1 cellular context compared by ENCODE assay signal in genomic region chr18:35582899-35583558, GRCh38.
A peak's percentile ranks its signal among the peaks of the same experiment; 100 is the strongest.
TF ChIP-seq lines count a peak whose summit lies in the region.

No MANE protein-coding gene starts in this region.

TF ChIP-seq in HEK293, 187 proteins besides CTCF, POLR2A, EP300 and RAD21 (continued from another document):
- TF ChIP-seq, protein P1, sequence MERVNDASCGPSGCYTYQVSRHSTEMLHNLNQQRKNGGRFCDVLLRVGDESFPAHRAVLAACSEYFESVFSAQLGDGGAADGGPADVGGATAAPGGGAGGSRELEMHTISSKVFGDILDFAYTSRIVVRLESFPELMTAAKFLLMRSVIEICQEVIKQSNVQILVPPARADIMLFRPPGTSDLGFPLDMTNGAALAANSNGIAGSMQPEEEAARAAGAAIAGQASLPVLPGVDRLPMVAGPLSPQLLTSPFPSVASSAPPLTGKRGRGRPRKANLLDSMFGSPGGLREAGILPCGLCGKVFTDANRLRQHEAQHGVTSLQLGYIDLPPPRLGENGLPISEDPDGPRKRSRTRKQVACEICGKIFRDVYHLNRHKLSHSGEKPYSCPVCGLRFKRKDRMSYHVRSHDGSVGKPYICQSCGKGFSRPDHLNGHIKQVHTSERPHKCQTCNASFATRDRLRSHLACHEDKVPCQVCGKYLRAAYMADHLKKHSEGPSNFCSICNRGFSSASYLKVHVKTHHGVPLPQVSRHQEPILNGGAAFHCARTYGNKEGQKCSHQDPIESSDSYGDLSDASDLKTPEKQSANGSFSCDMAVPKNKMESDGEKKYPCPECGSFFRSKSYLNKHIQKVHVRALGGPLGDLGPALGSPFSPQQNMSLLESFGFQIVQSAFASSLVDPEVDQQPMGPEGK (tag by site-specific recombination; IDR thresholded peaks at IDR 0.05), result no peak
- TF ChIP-seq ZNF596 (tag by site-specific recombination; IDR thresholded peaks at IDR 0.05), result no peak
- TF ChIP-seq ZNF621 (tag by site-specific recombination; IDR thresholded peaks at IDR 0.05), result no peak
- no peak for TF ChIP-seq ZNF529 (tag by site-specific recombination; IDR thresholded peaks at IDR 0.05; ENCODE audit: insufficient replicate concordance)
- TF ChIP-seq ZNF664 (tag by site-specific recombination; IDR thresholded peaks at IDR 0.05), result no peak
- no peak for TF ChIP-seq ZNF473 (tag by site-specific recombination; IDR thresholded peaks at IDR 0.05)
- TF ChIP-seq SCRT1 (tag by site-specific recombination; IDR thresholded peaks at IDR 0.05; ENCODE audit: borderline replicate concordance), result no peak
- no peak for TF ChIP-seq ZNF169 (tag by site-specific recombination; IDR thresholded peaks at IDR 0.05)
- no peak for TF ChIP-seq GLIS2 (tag by site-specific recombination; IDR thresholded peaks at IDR 0.05)
- no peak for TF ChIP-seq ZNF514 (tag by site-specific recombination; IDR thresholded peaks at IDR 0.05)
- TF ChIP-seq ZNF837 (tag by site-specific recombination; IDR thresholded peaks at IDR 0.05), result no peak
- TF ChIP-seq KLF8 (tag by site-specific recombination; IDR thresholded peaks at IDR 0.05), result no peak
- no peak for TF ChIP-seq ZNF37A (tag by site-specific recombination; IDR thresholded peaks at IDR 0.05)
- TF ChIP-seq ZEB2 (tag by site-specific recombination; IDR thresholded peaks at IDR 0.05), result 0 out of 2 replicates have a peak, but pooled peaks have one; percentile 26
- TF ChIP-seq, protein P2, sequence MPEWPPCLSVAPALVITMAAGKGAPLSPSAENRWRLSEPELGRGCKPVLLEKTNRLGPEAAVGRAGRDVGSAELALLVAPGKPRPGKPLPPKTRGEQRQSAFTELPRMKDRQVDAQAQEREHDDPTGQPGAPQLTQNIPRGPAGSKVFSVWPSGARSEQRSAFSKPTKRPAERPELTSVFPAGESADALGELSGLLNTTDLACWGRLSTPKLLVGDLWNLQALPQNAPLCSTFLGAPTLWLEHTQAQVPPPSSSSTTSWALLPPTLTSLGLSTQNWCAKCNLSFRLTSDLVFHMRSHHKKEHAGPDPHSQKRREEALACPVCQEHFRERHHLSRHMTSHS (tag by site-specific recombination; IDR thresholded peaks at IDR 0.05), result no peak
- no peak for TF ChIP-seq ZNF266 (tag by site-specific recombination; IDR thresholded peaks at IDR 0.05; ENCODE audit: low read depth)
- no peak for TF ChIP-seq ZNF214 (tag by site-specific recombination; IDR thresholded peaks at IDR 0.05; ENCODE audit: borderline replicate concordance)
- no peak for TF ChIP-seq ZNF701 (tag by site-specific recombination; IDR thresholded peaks at IDR 0.05)
- TF ChIP-seq ZNF394 (tag by site-specific recombination; IDR thresholded peaks at IDR 0.05; ENCODE audit: borderline replicate concordance), result no peak
- TF ChIP-seq ZNF248 (tag by site-specific recombination; IDR thresholded peaks at IDR 0.05), result no peak
- TF ChIP-seq ZNF747 (tag by site-specific recombination; IDR thresholded peaks at IDR 0.05), result no peak
- TF ChIP-seq ZNF133 (tag by site-specific recombination; IDR thresholded peaks at IDR 0.05), result no peak
- TF ChIP-seq TCF7L2 (IDR thresholded peaks at IDR 0.05; ENCODE audit: borderline replicate concordance, low read depth, low read length), result peak; percentile 91; the same call in 1 of the 2 replicates
- no peak for TF ChIP-seq ZNF174 (tag by site-specific recombination; IDR thresholded peaks at IDR 0.05)
- TF ChIP-seq RBAK (tag by site-specific recombination; IDR thresholded peaks at IDR 0.05), result no peak
- no peak for TF ChIP-seq REST (tag by site-specific recombination; IDR thresholded peaks at IDR 0.05)
- TF ChIP-seq, protein P3, sequence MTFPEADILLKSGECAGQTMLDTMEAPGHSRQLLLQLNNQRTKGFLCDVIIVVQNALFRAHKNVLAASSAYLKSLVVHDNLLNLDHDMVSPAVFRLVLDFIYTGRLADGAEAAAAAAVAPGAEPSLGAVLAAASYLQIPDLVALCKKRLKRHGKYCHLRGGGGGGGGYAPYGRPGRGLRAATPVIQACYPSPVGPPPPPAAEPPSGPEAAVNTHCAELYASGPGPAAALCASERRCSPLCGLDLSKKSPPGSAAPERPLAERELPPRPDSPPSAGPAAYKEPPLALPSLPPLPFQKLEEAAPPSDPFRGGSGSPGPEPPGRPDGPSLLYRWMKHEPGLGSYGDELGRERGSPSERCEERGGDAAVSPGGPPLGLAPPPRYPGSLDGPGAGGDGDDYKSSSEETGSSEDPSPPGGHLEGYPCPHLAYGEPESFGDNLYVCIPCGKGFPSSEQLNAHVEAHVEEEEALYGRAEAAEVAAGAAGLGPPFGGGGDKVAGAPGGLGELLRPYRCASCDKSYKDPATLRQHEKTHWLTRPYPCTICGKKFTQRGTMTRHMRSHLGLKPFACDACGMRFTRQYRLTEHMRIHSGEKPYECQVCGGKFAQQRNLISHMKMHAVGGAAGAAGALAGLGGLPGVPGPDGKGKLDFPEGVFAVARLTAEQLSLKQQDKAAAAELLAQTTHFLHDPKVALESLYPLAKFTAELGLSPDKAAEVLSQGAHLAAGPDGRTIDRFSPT (tag by site-specific recombination; IDR thresholded peaks at IDR 0.05), result no peak
- no peak for TF ChIP-seq SALL2 (tag by site-specific recombination; IDR thresholded peaks at IDR 0.05; ENCODE audit: borderline replicate concordance)
- no peak for TF ChIP-seq ZNF549 (tag by site-specific recombination; IDR thresholded peaks at IDR 0.05)
- TF ChIP-seq ZNF354C (tag by site-specific recombination; IDR thresholded peaks at IDR 0.05; ENCODE audit: borderline replicate concordance, low read depth), result no peak
- peak; percentile 98 for TF ChIP-seq OSR2 (tag by site-specific recombination; IDR thresholded peaks at IDR 0.05)
- no peak for TF ChIP-seq ZNF211 (tag by site-specific recombination; IDR thresholded peaks at IDR 0.05; ENCODE audit: low read depth)
- peak; percentile 52; the same call in 1 of the 2 replicates for TF ChIP-seq ZNF610 (tag by site-specific recombination; IDR thresholded peaks at IDR 0.05; ENCODE audit: borderline replicate concordance)
- no peak for TF ChIP-seq ZNF558 (tag by site-specific recombination; IDR thresholded peaks at IDR 0.05)
- TF ChIP-seq ZNF521 (tag by site-specific recombination; IDR thresholded peaks at IDR 0.05), result no peak
- no peak for TF ChIP-seq ZNF341 (tag by site-specific recombination; IDR thresholded peaks at IDR 0.05; ENCODE audit: low read depth)
- TF ChIP-seq ZFP37 (tag by site-specific recombination; IDR thresholded peaks at IDR 0.05), result no peak
- no peak for TF ChIP-seq SP2 (tag by site-specific recombination; IDR thresholded peaks at IDR 0.05)
- TF ChIP-seq ZNF391 (tag by site-specific recombination; IDR thresholded peaks at IDR 0.05; ENCODE audit: borderline replicate concordance, low read depth), result 0 out of 2 replicates have a peak, but pooled peaks have one; percentile 41
- TF ChIP-seq GLIS1 (tag by site-specific recombination; IDR thresholded peaks at IDR 0.05), result no peak
- TF ChIP-seq ZNF600 (tag by site-specific recombination; IDR thresholded peaks at IDR 0.05), result peak; percentile 86
- peak; percentile 51; the same call in 1 of the 2 replicates for TF ChIP-seq ZNF692 (tag by site-specific recombination; IDR thresholded peaks at IDR 0.05)
- no peak for TF ChIP-seq ZFP3 (tag by site-specific recombination; IDR thresholded peaks at IDR 0.05; ENCODE audit: low read depth)
- no peak for TF ChIP-seq ZBTB49 (tag by site-specific recombination; IDR thresholded peaks at IDR 0.05; ENCODE audit: low read depth)
- TF ChIP-seq ZNF677 (tag by site-specific recombination; IDR thresholded peaks at IDR 0.05), result no peak
- TF ChIP-seq ZNF223 (tag by site-specific recombination; IDR thresholded peaks at IDR 0.05), result no peak
- TF ChIP-seq ZNF311 (tag by site-specific recombination; IDR thresholded peaks at IDR 0.05; ENCODE audit: borderline replicate concordance), result no peak
- TF ChIP-seq ZNF366 (tag by site-specific recombination; conservative IDR thresholded peaks at IDR 0.05), result peak; percentile 50
- TF ChIP-seq ZSCAN5A (tag by site-specific recombination; IDR thresholded peaks at IDR 0.05), result no peak
- no peak for TF ChIP-seq PRDM1 (tag by site-specific recombination; IDR thresholded peaks at IDR 0.05)
- no peak for TF ChIP-seq YY2 (tag by site-specific recombination; IDR thresholded peaks at IDR 0.05)
